22 cellular contexts compared by ENCODE assay signal in the genomic region with DNA sequence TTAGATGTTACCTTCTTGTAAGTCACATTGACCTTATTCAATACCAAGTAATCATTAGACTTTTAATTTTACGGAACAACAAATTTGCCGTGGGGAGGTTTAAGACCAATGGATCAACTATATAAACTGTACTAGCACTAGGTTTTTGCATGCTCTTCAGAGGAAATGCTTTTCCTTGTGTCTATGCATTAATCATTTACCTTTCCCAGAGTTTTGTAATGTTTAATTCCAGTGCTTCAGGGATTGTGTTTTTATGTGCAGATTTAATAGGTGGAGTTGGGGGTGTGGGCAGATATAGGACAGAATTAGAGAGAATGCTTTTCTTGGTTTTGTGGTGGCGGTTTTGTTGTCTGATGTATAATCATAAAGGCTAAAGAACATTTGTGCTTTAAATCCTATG.
DNase-seq lines count a peak whose midpoint lies in the region; ATAC-seq and TF ChIP-seq lines count a peak whose summit lies in the region.
"Had no signal": no experiment of that assay in that cellular context is flagged by ENCODE, and none has a peak within 500 bp of the region (broad histone marks: within the 10 kb centered on the region; RNA-seq: fewer than 3 reads in every experiment).

No MANE protein-coding gene starts in this region.

- intact Hi-C loops in left colon (cut with DNase I, micrococcal nuclease): no loop called here

- DNase-seq in endothelial cell (ENCODE audit: low spot score) (no peak), left colon (no peak), renal cortical epithelial cell (ENCODE audit: low read depth) (peak; percentile 38), NCI-H2171 (lab: John Stamatoyannopoulos, UW) (no peak), mucosa of gallbladder (ENCODE audit: low spot score) (no peak)
- DNase-seq in activated CD4-positive, alpha-beta T cell treated with anti-CD3 and anti-CD28 coated beads, Interleukin-2, amount 50 U/mL, for 48 hours: no peak
- DNase-seq: 8988T; ACHN; BE2C; C1 segment of cervical spinal cord; CD4-positive, alpha-beta memory T cell; CD4-positive, CD25-positive, alpha-beta regulatory T cell; CD8-positive, alpha-beta memory T cell; COR-L47; DMS 273 treated with DMSO at 0.1 percent for 48 hours; DMS53; DMS79; DND-41; EL; GDM1 had no signal

- peak; percentile 70 for ATAC-seq in left colon
- ATAC-seq: GM12878 had no signal

- no peaks in the 10 kb centered on the region for H3K27me3 Mint-ChIP-seq in endothelial cell (ENCODE audit: unreplicated experiment)

- H3K36me3 Mint-ChIP-seq in endothelial cell (ENCODE audit: low read depth, unreplicated experiment): peaks cover 47% of the 10 kb centered on the region
- H3K36me3 Mint-ChIP-seq: CD4-positive, alpha-beta memory T cell; CD4-positive, CD25-positive, alpha-beta regulatory T cell; CD8-positive, alpha-beta memory T cell had no signal

- peak overlapping the region; percentile 32 for H3K27ac Mint-ChIP-seq in endothelial cell (ENCODE audit: unreplicated experiment)
- H3K27ac Mint-ChIP-seq: CD14-positive monocyte; CD4-positive, alpha-beta memory T cell; CD4-positive, CD25-positive, alpha-beta regulatory T cell; CD8-positive, alpha-beta memory T cell had no signal

- peaks cover 47% of the 10 kb centered on the region for H3K4me1 Mint-ChIP-seq in endothelial cell (ENCODE audit: unreplicated experiment)
- H3K4me1 Mint-ChIP-seq: CD14-positive monocyte; CD4-positive, alpha-beta memory T cell; CD4-positive, CD25-positive, alpha-beta regulatory T cell; CD8-positive, alpha-beta memory T cell had no signal

- TF ChIP-seq CTCF in endothelial cell (IDR thresholded peaks at IDR 0.05; ENCODE audit: unreplicated experiment): no peak

- no peaks in the 10 kb centered on the region for H3K9me3 Mint-ChIP-seq in endothelial cell (ENCODE audit: unreplicated experiment)
- H3K9me3 Mint-ChIP-seq: CD8-positive, alpha-beta memory T cell had no signal

- H3K4me3 Mint-ChIP-seq in endothelial cell (ENCODE audit: unreplicated experiment): peak overlapping the region; percentile 37
- H3K4me3 Mint-ChIP-seq: CD14-positive monocyte; CD4-positive, alpha-beta memory T cell; CD4-positive, CD25-positive, alpha-beta regulatory T cell; CD8-positive, alpha-beta memory T cell had no signal
